ENCODE assay signal across 1 cellular context in the genomic region with DNA sequence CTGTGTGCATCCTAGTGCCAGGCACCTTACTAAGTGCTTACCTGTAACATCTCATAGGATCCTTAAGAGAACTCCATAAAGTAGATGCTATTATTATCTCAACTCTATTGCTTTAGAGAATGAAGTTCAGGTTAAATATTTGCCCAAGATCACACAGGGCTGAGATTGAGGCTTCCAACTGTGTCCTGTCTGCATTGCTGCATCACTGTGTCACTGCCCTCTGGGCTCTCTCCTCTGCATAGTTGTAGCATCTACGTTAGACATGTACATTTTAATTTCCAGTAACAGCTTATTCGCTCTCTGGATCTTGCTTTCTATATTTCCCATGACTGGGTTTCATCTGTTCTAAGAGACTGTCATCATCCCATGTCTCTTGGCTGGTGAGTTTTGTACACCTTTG.
TF ChIP-seq lines count a peak whose summit lies in the region.

No MANE protein-coding gene starts in this region.

TF ChIP-seq in WTC11, 78 proteins besides CTCF, POLR2A, EP300 and RAD21 (continued from another document):
- TF ChIP-seq, protein P1, sequence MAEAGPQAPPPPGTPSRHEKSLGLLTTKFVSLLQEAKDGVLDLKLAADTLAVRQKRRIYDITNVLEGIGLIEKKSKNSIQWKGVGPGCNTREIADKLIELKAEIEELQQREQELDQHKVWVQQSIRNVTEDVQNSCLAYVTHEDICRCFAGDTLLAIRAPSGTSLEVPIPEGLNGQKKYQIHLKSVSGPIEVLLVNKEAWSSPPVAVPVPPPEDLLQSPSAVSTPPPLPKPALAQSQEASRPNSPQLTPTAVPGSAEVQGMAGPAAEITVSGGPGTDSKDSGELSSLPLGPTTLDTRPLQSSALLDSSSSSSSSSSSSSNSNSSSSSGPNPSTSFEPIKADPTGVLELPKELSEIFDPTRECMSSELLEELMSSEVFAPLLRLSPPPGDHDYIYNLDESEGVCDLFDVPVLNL (CRISPR knock-in tag; IDR thresholded peaks at IDR 0.05; ENCODE audit: borderline replicate concordance, low read depth): no peak
- TF ChIP-seq GABPB1 (CRISPR knock-in tag; IDR thresholded peaks at IDR 0.05): no peak
